Comparison of ENCODE assay signal across 12 cellular contexts in the genomic region with DNA sequence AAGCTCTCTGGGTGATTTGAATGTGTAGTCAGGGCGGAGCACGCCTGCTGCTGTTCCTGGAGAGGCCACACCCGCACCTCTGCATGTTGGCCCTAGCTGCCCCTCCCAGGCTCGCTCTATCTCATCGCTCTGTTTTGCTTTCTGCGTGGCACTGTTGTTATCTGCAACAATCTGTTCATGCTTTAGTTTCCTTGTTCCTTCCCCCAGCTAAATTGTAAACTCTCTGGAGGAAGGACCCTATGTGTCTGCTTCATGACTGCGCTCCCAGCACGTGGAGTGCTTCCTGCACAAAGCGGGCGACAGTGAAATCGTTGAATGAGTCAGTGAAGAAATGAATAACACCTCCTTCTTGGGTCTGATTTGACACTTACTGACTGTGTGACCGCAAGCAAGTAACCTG. TPM values are rescaled to one million over a fixed set of nuclear protein-coding genes. Genes with fewer than 3 reads are reported as not detected.
DNase-seq lines count a peak whose midpoint lies in the region; ATAC-seq lines count a peak whose summit lies in the region.
"Not testable (repeated sequence)": the region's sequence is repeated elsewhere in the genome, so short reads cannot be mapped to it uniquely, and the experiment has no call there.
"Had no signal": no experiment of that assay in that cellular context is flagged by ENCODE, and none has a peak within 500 bp of the region (broad histone marks: within the 10 kb centered on the region; RNA-seq: fewer than 3 reads in every experiment).

No MANE protein-coding gene starts in this region.

- DNase-seq in OCI-M1 (lab: John Stamatoyannopoulos, UW), result peak; percentile 38
- DNase-seq in activated CD4-positive, alpha-beta memory T cell treated with anti-CD3 and anti-CD28 coated beads, Interleukin-2, amount 10 ng/mL, durations not matched to agents 7 days and 5 days, result peak; percentile 60
- DNase-seq in activated naive CD4-positive, alpha-beta T cell treated with anti-CD3 and anti-CD28 coated beads, Interleukin-2, amount 10 ng/mL, durations not matched to agents 7 days and 5 days, result peak; percentile 30
- peak; percentile 27 for DNase-seq in Right ventricle myocardium inferior (ENCODE audit: missing footprints)
- peak; percentile 4 to 22 for DNase-seq in stimulated activated CD4-positive, alpha-beta T cell treated with anti-CD3 and anti-CD28 coated beads, Interleukin-4, amount 100 ng/mL, for 48 hours (ENCODE audit: low read depth in 2 of 2)

- not testable (repeated sequence) for H3K9me3 Mint-ChIP-seq in activated CD4-positive, alpha-beta memory T cell treated with anti-CD3 and anti-CD28 coated beads, Interleukin-2, amount 10 ng/mL, durations not matched to agents 7 days and 5 days; activated naive CD4-positive, alpha-beta T cell treated with anti-CD3 and anti-CD28 coated beads, Interleukin-2, amount 10 ng/mL, durations not matched to agents 7 days and 5 days

- POLR2A ChIA-PET in activated CD4-positive, alpha-beta memory T cell treated with anti-CD3 and anti-CD28 coated beads, Interleukin-2, amount 10 ng/mL, durations not matched to agents 7 days and 5 days (lab: Charles Lee), result not testable (repeated sequence)

- not testable (repeated sequence) for H3K27me3 Mint-ChIP-seq in activated CD4-positive, alpha-beta memory T cell treated with anti-CD3 and anti-CD28 coated beads, Interleukin-2, amount 10 ng/mL, durations not matched to agents 7 days and 5 days; activated naive CD4-positive, alpha-beta T cell treated with anti-CD3 and anti-CD28 coated beads, Interleukin-2, amount 10 ng/mL, durations not matched to agents 7 days and 5 days

- not testable (repeated sequence) for H3K27ac Mint-ChIP-seq in activated CD4-positive, alpha-beta memory T cell treated with anti-CD3 and anti-CD28 coated beads, Interleukin-2, amount 10 ng/mL, durations not matched to agents 7 days and 5 days; activated naive CD4-positive, alpha-beta T cell treated with anti-CD3 and anti-CD28 coated beads, Interleukin-2, amount 10 ng/mL, durations not matched to agents 7 days and 5 days

- CTCF ChIA-PET in activated CD4-positive, alpha-beta memory T cell treated with anti-CD3 and anti-CD28 coated beads, Interleukin-2, amount 10 ng/mL, durations not matched to agents 7 days and 5 days (lab: Charles Lee), result not testable (repeated sequence)
- CTCF ChIA-PET in activated naive CD4-positive, alpha-beta T cell treated with anti-CD3 and anti-CD28 coated beads, Interleukin-2, amount 10 ng/mL, durations not matched to agents 7 days and 5 days (lab: Charles Lee), result interaction anchor here (0.6 kb wide), 1 partner anchor 374 kb away, joined by 3 read pairs; no protein-coding TSS in a partner anchor

- ATAC-seq in GM18511 (IDR thresholded peaks at IDR 0.05; ENCODE audit: unreplicated experiment) (peak; percentile 84), HG02870 (IDR thresholded peaks at IDR 0.05; ENCODE audit: unreplicated experiment) (peak; percentile 73)
- not testable (repeated sequence) for ATAC-seq in Right ventricle myocardium inferior

- not testable (repeated sequence) for H3K4me1 Mint-ChIP-seq in activated CD4-positive, alpha-beta memory T cell treated with anti-CD3 and anti-CD28 coated beads, Interleukin-2, amount 10 ng/mL, durations not matched to agents 7 days and 5 days; activated naive CD4-positive, alpha-beta T cell treated with anti-CD3 and anti-CD28 coated beads, Interleukin-2, amount 10 ng/mL, durations not matched to agents 7 days and 5 days

- not testable (repeated sequence) for H3K36me3 Mint-ChIP-seq in activated CD4-positive, alpha-beta memory T cell treated with anti-CD3 and anti-CD28 coated beads, Interleukin-2, amount 10 ng/mL, durations not matched to agents 7 days and 5 days (ENCODE audit: low read depth); activated naive CD4-positive, alpha-beta T cell treated with anti-CD3 and anti-CD28 coated beads, Interleukin-2, amount 10 ng/mL, durations not matched to agents 7 days and 5 days

- intact Hi-C loops in Right ventricle myocardium inferior (cut with DNase I), result not testable (repeated sequence)

- H3K4me3 Mint-ChIP-seq in activated CD4-positive, alpha-beta memory T cell treated with anti-CD3 and anti-CD28 coated beads, Interleukin-2, amount 10 ng/mL, durations not matched to agents 7 days and 5 days; activated naive CD4-positive, alpha-beta T cell treated with anti-CD3 and anti-CD28 coated beads, Interleukin-2, amount 10 ng/mL, durations not matched to agents 7 days and 5 days: not testable (repeated sequence)

RNA-seq across cellular contexts. Expression of a gene that starts 16.5 kb away (rescaled TPM):
- not detected for total RNA-seq in activated CD4-positive, alpha-beta memory T cell treated with anti-CD3 and anti-CD28 coated beads, Interleukin-2, amount 10 ng/mL, durations not matched to agents 7 days and 5 days
- not detected for total RNA-seq in Right ventricle myocardium inferior
- total RNA-seq: cardiac muscle cell, pulmonary artery endothelial cell, SJSA1, T-helper 17 cell, upper lobe of right lung had no signal
